Comparison of ENCODE assay signal across 8 cellular contexts in the genomic region with DNA sequence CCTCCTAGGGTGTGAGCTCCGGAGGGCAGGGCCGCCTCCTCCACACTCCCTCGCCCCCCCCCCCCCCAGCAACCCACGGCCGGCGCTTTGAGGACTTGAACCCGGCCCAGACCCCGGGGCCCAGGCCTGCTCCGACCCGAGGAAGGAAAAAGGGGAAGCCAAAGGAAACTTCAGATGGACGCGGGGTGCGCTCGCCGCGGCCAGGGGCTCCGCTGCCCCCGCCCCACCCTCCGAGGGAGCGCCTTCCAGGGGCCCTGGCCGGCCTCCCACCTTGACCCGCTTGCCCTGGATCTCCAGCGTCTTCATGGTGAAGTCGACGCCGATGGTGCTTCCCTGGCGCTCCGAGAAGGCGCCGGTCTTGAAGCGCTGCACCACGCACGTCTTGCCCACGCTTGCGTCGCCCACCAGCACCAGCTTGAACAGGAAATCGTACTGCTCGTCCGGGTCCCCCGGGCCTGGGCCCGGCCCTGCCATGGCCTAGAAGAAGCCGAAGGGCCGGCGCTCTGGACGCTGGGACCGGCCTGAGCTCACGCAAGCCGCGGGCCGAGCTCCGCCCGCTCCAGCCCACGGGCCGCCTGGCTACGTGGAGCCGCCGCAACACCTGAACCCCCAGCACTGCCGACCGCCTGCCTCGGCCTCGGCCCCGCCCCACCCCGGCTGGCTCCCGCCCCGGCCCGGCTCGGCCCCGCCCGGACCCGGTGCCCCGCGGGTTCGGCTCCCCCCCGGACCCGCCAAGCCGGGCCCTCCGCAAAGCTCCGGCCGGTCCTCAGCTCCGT. TPM values are rescaled to one million over a fixed set of nuclear protein-coding genes. Genes with fewer than 3 reads are reported as not detected.
DNase-seq lines count a peak whose midpoint lies in the region; ATAC-seq, FAIRE-seq and TF ChIP-seq lines count a peak whose summit lies in the region.

No MANE protein-coding gene starts in this region.

- peaks cover 38% of the 10 kb centered on the region for H3K36me3 Mint-ChIP-seq in CD8-positive, alpha-beta T cell
- H3K36me3 Mint-ChIP-seq in stimulated activated naive B cell treated with anti-CD40 and anti-IgM and Interleukin-4, amounts not matched to agents 10 μg/mL and 1 μg/mL and 100 μg/mL, for 72 hours = peaks cover 22 to 24% of the 10 kb centered on the region in 2 donors

- CTCF ChIA-PET in CD8-positive, alpha-beta T cell (lab: Charles Lee) = interaction anchor here (0.6 to 5.2 kb wide), 13 partner anchors 9 to 151 kb away, joined by 3 to 68 read pairs (median 3); a partner anchor contains a TSS
- CTCF ChIA-PET in K562 (lab: Yijun Ruan, JAX; ENCODE audit: low intra/inter-chr PET ratio) = no interaction called here

- dilution Hi-C loops in keratinocyte (cut with MboI; ENCODE audit: extremely low pct_ligation_motif_present, low sequenced_read_pairs) = no loop called here

- FAIRE-seq in K562 (lab: Jason Lieb, UNC) (no peak), keratinocyte (lab: Jason Lieb, UNC) (no peak)

- 1 to 2% methylated on average over 36 to 59 of the region's 80 CpGs for WGBS in GM23248 (ENCODE audit: low coverage in 1 of 2, low lambda C conversion rate in 2 of 2, missing lambda C conversion rate in 2 of 2), 2 experiments
- 1% methylated on average over 20 of the region's 80 CpGs for WGBS in K562 (ENCODE audit: insufficient coverage, low coverage, missing lambda C conversion rate)

- peak overlapping the region; percentile 99 for H3K27ac Mint-ChIP-seq in CD8-positive, alpha-beta T cell
- H3K27ac Mint-ChIP-seq in stimulated activated naive B cell treated with anti-CD40 and anti-IgM and Interleukin-4, amounts not matched to agents 10 μg/mL and 1 μg/mL and 100 μg/mL, for 72 hours = peak overlapping the region; percentile 93

- H3K4me3 ChIP-seq in CD8-positive, alpha-beta T cell (ENCODE audit: low read depth, low read length) = peak overlapping the region; percentile 85
- H3K4me3 ChIP-seq in GM23248 = peak overlapping the region; percentile 86
- H3K4me3 ChIP-seq in K562 = peak overlapping the region; percentile 58
- peak overlapping the region; percentile 56 to 90 (median 61) for H3K4me3 ChIP-seq in keratinocyte (ENCODE audit: control insufficient read depth in 2 of 3, extremely low read depth in 1 of 3, insufficient read depth in 2 of 3, low read depth in 1 of 3, low read length in 3 of 3)

- H3K9ac ChIP-seq in GM23248 = peak overlapping the region; percentile 92
- H3K9ac ChIP-seq in K562 (ENCODE audit: insufficient read depth in 1 of 2, low read depth in 2 of 2, low read length in 2 of 2) = peak overlapping the region; percentile 68 to 94
- H3K9ac ChIP-seq in keratinocyte (ENCODE audit: control insufficient read depth, extremely low read depth, insufficient read depth, low read length) = peak overlapping the region; percentile 83

- H3K4me2 ChIP-seq in GM23248 (ENCODE audit: unreplicated experiment) (peak overlapping the region; percentile 87), K562 (ENCODE audit: insufficient read depth, low read length) (peak overlapping the region; percentile 87), keratinocyte (ENCODE audit: control insufficient read depth, extremely low read depth, insufficient read depth, low read depth, low read length) (peak overlapping the region; percentile 97)

- H3K27me3 Mint-ChIP-seq in CD8-positive, alpha-beta T cell (ENCODE audit: low read depth) = no peaks in the 10 kb centered on the region
- H3K27me3 Mint-ChIP-seq in stimulated activated naive B cell treated with anti-CD40 and anti-IgM and Interleukin-4, amounts not matched to agents 10 μg/mL and 1 μg/mL and 100 μg/mL, for 72 hours = no peaks in the 10 kb centered on the region

- BruUV-seq in K562 (replicated peaks; lab: Mats Ljungman, UMichigan) = no TSS peak

- intact Hi-C loops in CD8-positive, alpha-beta T cell (cut with DNase I, micrococcal nuclease) = loop anchor here (1.0 to 5.0 kb wide), 6 partner anchors 68 to 320 kb away; a partner anchor contains a TSS
- intact Hi-C loops in K562 (cut with micrococcal nuclease) = no loop called here

- TF ChIP-seq CTCF in CD8-positive, alpha-beta T cell (IDR thresholded peaks at IDR 0.05) = no peak
- TF ChIP-seq CTCF in K562 (IDR thresholded peaks at IDR 0.05 in 2 of 3, conservative IDR thresholded peaks at IDR 0.05 in 1 of 3; ENCODE audit: insufficient read depth in 2 of 3, low read depth in 1 of 3, low read length in 3 of 3) (no peak), keratinocyte (optimal IDR thresholded peaks at IDR 0.05 in 1 of 3, IDR thresholded peaks at IDR 0.05 in 1 of 3, conservative IDR thresholded peaks at IDR 0.05 in 1 of 3; ENCODE audit: extremely low read depth in 1 of 3, insufficient read depth in 2 of 3, low read length in 3 of 3) (no peak)

- H3K79me2 ChIP-seq in GM23248 (ENCODE audit: insufficient read depth) (peaks cover 41% of the 10 kb centered on the region), K562 (ENCODE audit: control insufficient read depth, insufficient read depth, low read length) (peaks cover 15% of the 10 kb centered on the region; the same call in 2 of the 3 replicates), keratinocyte (ENCODE audit: control insufficient read depth, insufficient read depth, low read length) (peaks cover 38% of the 10 kb centered on the region)

- no peaks in the 10 kb centered on the region for H3K9me2 ChIP-seq in GM23248 (ENCODE audit: insufficient read depth)

- H4K20me1 ChIP-seq in GM23248 (ENCODE audit: insufficient read depth) (no peaks in the 10 kb centered on the region), K562 (replicated peaks; ENCODE audit: control insufficient read depth, insufficient read depth, low read length) (no peaks in the 10 kb centered on the region), keratinocyte (ENCODE audit: control insufficient read depth, extremely low read depth, insufficient read depth, low read length) (peaks cover 7% of the 10 kb centered on the region)

- H2AFZ ChIP-seq in GM23248 (peak overlapping the region; percentile 77), K562 (ENCODE audit: low read depth, low read length) (peak overlapping the region; percentile 69), keratinocyte (ENCODE audit: control insufficient read depth, low read length) (peak overlapping the region; percentile 61)

- no peaks in the 10 kb centered on the region for H3K9me1 ChIP-seq in K562 (ENCODE audit: control insufficient read depth, insufficient read depth, low read length)
- H3K9me1 ChIP-seq in keratinocyte (ENCODE audit: control insufficient read depth, extremely low read depth, insufficient read depth, low read length) = no peaks in the 10 kb centered on the region

- DNase-seq in CD8-positive, alpha-beta T cell = peak in 3 of 7 experiments; percentile 39 to 69 (median 43)
- DNase-seq in GM23248 = peak; percentile 72
- DNase-seq in RPMI8226 = peak; percentile 18
- no peak for DNase-seq in K562 (ENCODE audit: extremely low read depth in 1 of 4, low spot score in 3 of 4)
- no peak for DNase-seq in keratinocyte (ENCODE audit: low read depth, low spot score)
- DNase-seq in stimulated activated naive B cell treated with anti-CD40 and anti-IgM and Interleukin-4, amounts not matched to agents 10 μg/mL and 1 μg/mL and 100 μg/mL, for 72 hours = no peak
- DNase-seq in NCI-H345 treated with DMSO at 0.1 percent for 48 hours (lab: John Stamatoyannopoulos, UW; ENCODE audit: unreplicated experiment) = no peak
- DNase-seq in DMS153 (lab: John Stamatoyannopoulos, UW) = no peak

- no peaks in the 10 kb centered on the region for H3K9me3 ChIP-seq in CD8-positive, alpha-beta T cell (ENCODE audit: low read length)
- H3K9me3 ChIP-seq in GM23248 (ENCODE audit: low read depth) (no peaks in the 10 kb centered on the region), K562 (replicated peaks; ENCODE audit: control insufficient read depth, insufficient read depth, low read depth, low read length) (no peaks in the 10 kb centered on the region), keratinocyte (ENCODE audit: control insufficient read depth, low read depth, low read length) (no peaks in the 10 kb centered on the region)

- H3F3A ChIP-seq in GM23248 (ENCODE audit: insufficient read depth) = peaks cover 25% of the 10 kb centered on the region; the same call in 1 of the 2 replicates

- H3K27ac ChIP-seq in CD8-positive, alpha-beta T cell (ENCODE audit: low read depth, low read length) = peak overlapping the region; percentile 74
- H3K27ac ChIP-seq in GM23248 = peak overlapping the region; percentile 41
- H3K27ac ChIP-seq in K562 (ENCODE audit: extremely low read depth, low read depth, low read length) = peak overlapping the region; percentile 75
- peak overlapping the region; percentile 96 for H3K27ac ChIP-seq in keratinocyte (ENCODE audit: control insufficient read depth, insufficient read depth, low read length)

- ATAC-seq in CD8-positive, alpha-beta T cell = peak; percentile 19
- ATAC-seq in K562 = peak; percentile 57
- peak; percentile 23 to 31 for ATAC-seq in stimulated activated naive B cell treated with anti-CD40 and anti-IgM and Interleukin-4, amounts not matched to agents 10 μg/mL and 1 μg/mL and 100 μg/mL, for 72 hours (replicated peaks)

- H3K4me1 Mint-ChIP-seq in CD8-positive, alpha-beta T cell (ENCODE audit: low read depth) = peaks cover 53% of the 10 kb centered on the region
- peaks cover 43 to 58% of the 10 kb centered on the region in 2 donors for H3K4me1 Mint-ChIP-seq in stimulated activated naive B cell treated with anti-CD40 and anti-IgM and Interleukin-4, amounts not matched to agents 10 μg/mL and 1 μg/mL and 100 μg/mL, for 72 hours

- no peak for TF ChIP-seq POLR2A in K562 (conservative IDR thresholded peaks at IDR 0.05)

- no peaks in the 10 kb centered on the region for H3K36me3 ChIP-seq in CD8-positive, alpha-beta T cell (ENCODE audit: insufficient read depth, low read length)
- H3K36me3 ChIP-seq in GM23248 (ENCODE audit: low read depth) (no peaks in the 10 kb centered on the region), K562 (ENCODE audit: control insufficient read depth, insufficient read depth, low read length) (no peaks in the 10 kb centered on the region), keratinocyte (ENCODE audit: control insufficient read depth in 2 of 2, extremely low read depth in 1 of 2, insufficient read depth in 2 of 2, low read length in 2 of 2) (peaks cover 5 to 10% of the 10 kb centered on the region in 2 experiments)

- no peaks in the 10 kb centered on the region for H3K9me3 Mint-ChIP-seq in CD8-positive, alpha-beta T cell
- H3K9me3 Mint-ChIP-seq in stimulated activated naive B cell treated with anti-CD40 and anti-IgM and Interleukin-4, amounts not matched to agents 10 μg/mL and 1 μg/mL and 100 μg/mL, for 72 hours = no peaks in the 10 kb centered on the region

- peaks cover 26% of the 10 kb centered on the region for H3K4me1 ChIP-seq in CD8-positive, alpha-beta T cell (ENCODE audit: insufficient read depth, low read length)
- no peaks in the 10 kb centered on the region; the same call in 1 of the 2 replicates for H3K4me1 ChIP-seq in GM23248 (ENCODE audit: insufficient read depth)
- H3K4me1 ChIP-seq in K562 (replicated peaks in 1 of 2; ENCODE audit: control insufficient read depth in 2 of 2, insufficient read depth in 2 of 2, low read length in 2 of 2) = peaks cover 20 to 30% of the 10 kb centered on the region in 2 experiments
- peaks cover 25% of the 10 kb centered on the region for H3K4me1 ChIP-seq in keratinocyte (ENCODE audit: control insufficient read depth, extremely low read depth, insufficient read depth, low read length)

- TF ChIP-seq EP300 in K562 (IDR thresholded peaks at IDR 0.05; ENCODE audit: low read length) = no peak

- POLR2A ChIA-PET in CD8-positive, alpha-beta T cell (lab: Charles Lee) = interaction anchor here (0.5 to 6.2 kb wide), 25 partner anchors 10 to 504 kb away, joined by 3 to 55 read pairs (median 9); a partner anchor contains a TSS
- POLR2A ChIA-PET in K562 (lab: Yijun Ruan, JAX) = interaction anchor here (0.6 to 2.1 kb wide), 8 partner anchors 8 to 124 kb away, joined by 3 to 10 read pairs (median 4); no protein-coding TSS in a partner anchor

- in situ Hi-C loops in GM23248 (cut with MboI) = no loop called here
- in situ Hi-C loops in K562 (cut with MboI) = no loop called here

- H3K4me3 Mint-ChIP-seq in CD8-positive, alpha-beta T cell = peak overlapping the region; percentile 94
- peak overlapping the region; percentile 88 to 91 for H3K4me3 Mint-ChIP-seq in stimulated activated naive B cell treated with anti-CD40 and anti-IgM and Interleukin-4, amounts not matched to agents 10 μg/mL and 1 μg/mL and 100 μg/mL, for 72 hours

- TF ChIP-seq RAD21 in K562 (CRISPR knock-in tag; conservative IDR thresholded peaks at IDR 0.05 in 1 of 2, IDR thresholded peaks at IDR 0.05 in 1 of 2) = no peak

- H3K27me3 ChIP-seq in CD8-positive, alpha-beta T cell (ENCODE audit: insufficient read depth, low read length) = no peaks in the 10 kb centered on the region
- H3K27me3 ChIP-seq in GM23248 (replicated peaks; ENCODE audit: insufficient read depth) = no peaks in the 10 kb centered on the region
- H3K27me3 ChIP-seq in K562 (ENCODE audit: control insufficient read depth in 2 of 2, insufficient read depth in 2 of 2, low read length in 2 of 2) = no peaks in the 10 kb centered on the region
- no peaks in the 10 kb centered on the region for H3K27me3 ChIP-seq in keratinocyte (ENCODE audit: control insufficient read depth, extremely low read depth, insufficient read depth, low read length)

RNA-seq across cellular contexts. Expression of a gene that starts 0.4 kb away (rescaled TPM):
- 10 to 100 TPM; 45.2 to 48.6 TPM for total RNA-seq in CD8-positive, alpha-beta T cell
- total RNA-seq in GM23248 (2014; rRNA removed; shearing (Covaris generic)) = 19.7 and 21.6 TPM in 2 replicates
- 6.0 and 6.9 TPM in 2 replicates for polyA plus RNA-seq in GM23248 (2016; fragmentation: Nextera tagmentation; extraction: Ambion mirVana)
- total RNA-seq in K562 (2011; cell fraction: chromatin; rRNA removed; ENCODE audit: low replicate concordance) = 1.8 and 11.3 TPM in 2 replicates
- 6.7 and 7.5 TPM in 2 replicates for total RNA-seq in K562 (2011; cell fraction: nucleolus; rRNA removed)
- 4.0 and 6.0 TPM in 2 replicates for total RNA-seq in K562 (2011; cell fraction: nucleoplasm; rRNA removed)
- 3.2 and 4.1 TPM in 2 replicates for total RNA-seq in K562 (2014; rRNA removed)
- total RNA-seq in K562 (2014; rRNA removed; fragmentation: Illumina TruSeq; extraction: Trizol) = not detected in 2 replicates
- total RNA-seq in K562 (2015; rRNA removed; fragmentation: Illumina TruSeq; extraction: Trizol) = 0.57 and 1.1 TPM in 2 replicates
- total RNA-seq in K562 (2021) = 5.4 and 6.8 TPM in 2 replicates
- 1.7 and 2.5 TPM in 2 replicates for polyA plus RNA-seq in K562 (2011; rRNA removed)
- 2.9 and 5.1 TPM in 2 replicates for polyA plus RNA-seq in K562 (2011; cell fraction: cytosol; rRNA removed)
- polyA plus RNA-seq in K562 (2011; cell fraction: nucleus; rRNA removed) = 9.6 and 11.4 TPM in 2 replicates
- 2.9 and 15.6 TPM in 2 replicates for polyA plus RNA-seq in K562 (2012)
- polyA plus RNA-seq in K562 (2014; fragmentation: Illumina TruSeq; extraction: Trizol) = 1.4 TPM in 1 of 2 replicates, not detected in the other
- polyA plus RNA-seq in K562 (2014; fragmentation: Nextera tagmentation; extraction: Ambion mirVana) = under 1 TPM; 0.04 to 0.07 TPM
- 2.9 and 3.8 TPM in 2 replicates for polyA plus RNA-seq in K562 (2014; rRNA removed)
- 0.24 and 0.88 TPM in 2 replicates for polyA minus RNA-seq in K562 (2011; rRNA and poly(A)+ RNA removed)
- polyA minus RNA-seq in K562 (2011; cell fraction: cytosol; rRNA and poly(A)+ RNA removed) = 1.5 and 2.3 TPM in 2 replicates
- 2.8 and 3.2 TPM in 2 replicates for polyA minus RNA-seq in K562 (2011; cell fraction: nucleus; rRNA and poly(A)+ RNA removed)
- 8.1 to 12.4 TPM (median 12.3 TPM) in 3 replicates for polyA plus RNA-seq in keratinocyte
- polyA plus RNA-seq in keratinocyte (2011; ENCODE audit: low read depth) = 0.91 TPM
- 5.9 and 15.7 TPM in 2 replicates for polyA plus RNA-seq in keratinocyte (2011; cell fraction: cytosol; rRNA removed)
- polyA plus RNA-seq in keratinocyte (2011; cell fraction: nucleus; rRNA removed) = 16.5 and 25.3 TPM in 2 replicates
- 4.6 and 20.7 TPM in 2 replicates for polyA plus RNA-seq in keratinocyte (2012; ENCODE audit: low replicate concordance)
- polyA minus RNA-seq in keratinocyte = 13.8 to 33.9 TPM (median 14.7 TPM) in 3 replicates
- polyA minus RNA-seq in keratinocyte (2011; cell fraction: cytosol; rRNA and poly(A)+ RNA removed) = 15.0 TPM
- 13.9 and 14.2 TPM in 2 replicates for polyA minus RNA-seq in keratinocyte (2011; cell fraction: nucleus; rRNA and poly(A)+ RNA removed)

RNA-seq across cellular contexts. Expression of a gene that starts 39.7 kb away (rescaled TPM):
- 10 to 100 TPM; 35.2 to 38.7 TPM for total RNA-seq in CD8-positive, alpha-beta T cell
- total RNA-seq in GM23248 (2014; rRNA removed; shearing (Covaris generic)) = 28.3 and 33.8 TPM in 2 replicates
- polyA plus RNA-seq in GM23248 (2016; fragmentation: Nextera tagmentation; extraction: Ambion mirVana) (51.3 and 51.9 TPM in 2 replicates), K562 (2011; rRNA removed) (27.8 and 32.9 TPM in 2 replicates), K562 (2014; fragmentation: Illumina TruSeq; extraction: Trizol) (22.4 and 27.0 TPM in 2 replicates), K562 (2014; fragmentation: Nextera tagmentation; extraction: Ambion mirVana) (10 to 100 TPM; 41.9 to 50.0 TPM), K562 (2014; rRNA removed) (23.4 and 23.5 TPM in 2 replicates), keratinocyte (20.2 to 25.5 TPM (median 23.8 TPM) in 3 replicates)
- 6.4 and 9.0 TPM in 2 replicates for total RNA-seq in K562 (2011; cell fraction: chromatin; rRNA removed; ENCODE audit: low replicate concordance)
- total RNA-seq in K562 (2011; cell fraction: nucleolus; rRNA removed) = 3.6 and 4.8 TPM in 2 replicates
- total RNA-seq in K562 (2011; cell fraction: nucleoplasm; rRNA removed) = 5.1 and 7.9 TPM in 2 replicates
- total RNA-seq in K562 (2014; rRNA removed) (30.1 and 31.6 TPM in 2 replicates), K562 (2014; rRNA removed; fragmentation: Illumina TruSeq; extraction: Trizol) (37.7 and 45.3 TPM in 2 replicates), K562 (2015; rRNA removed; fragmentation: Illumina TruSeq; extraction: Trizol) (32.8 and 39.0 TPM in 2 replicates), K562 (2021) (26.1 and 29.6 TPM in 2 replicates)
- 42.7 and 44.7 TPM in 2 replicates for polyA plus RNA-seq in K562 (2011; cell fraction: cytosol; rRNA removed)
- polyA plus RNA-seq in K562 (2011; cell fraction: nucleus; rRNA removed) = 5.8 and 6.4 TPM in 2 replicates
- 27.8 and 32.1 TPM in 2 replicates for polyA plus RNA-seq in K562 (2012)
- 18.0 and 19.9 TPM in 2 replicates for polyA minus RNA-seq in K562 (2011; rRNA and poly(A)+ RNA removed)
- 12.8 and 16.4 TPM in 2 replicates for polyA minus RNA-seq in K562 (2011; cell fraction: cytosol; rRNA and poly(A)+ RNA removed)
- polyA minus RNA-seq in K562 (2011; cell fraction: nucleus; rRNA and poly(A)+ RNA removed) = 5.4 and 6.1 TPM in 2 replicates
- polyA plus RNA-seq in keratinocyte (2011; ENCODE audit: low read depth) = 24.5 TPM
- polyA plus RNA-seq in keratinocyte (2011; cell fraction: cytosol; rRNA removed) = 19.9 and 23.7 TPM in 2 replicates
- polyA plus RNA-seq in keratinocyte (2011; cell fraction: nucleus; rRNA removed) = 12.9 and 13.4 TPM in 2 replicates
- polyA plus RNA-seq in keratinocyte (2012; ENCODE audit: low replicate concordance) = 16.6 and 23.1 TPM in 2 replicates
- polyA minus RNA-seq in keratinocyte = 10.2 to 27.2 TPM (median 17.6 TPM) in 3 replicates
- polyA minus RNA-seq in keratinocyte (2011; cell fraction: cytosol; rRNA and poly(A)+ RNA removed) = 18.8 TPM
- 5.1 and 6.7 TPM in 2 replicates for polyA minus RNA-seq in keratinocyte (2011; cell fraction: nucleus; rRNA and poly(A)+ RNA removed)

Comparison
In these comparisons a context has a peak if more than half of its experiments do, and no peak if none do; other contexts are left out.
1. DNase-seq: peak in GM23248 (single experiment) and RPMI8226 (single experiment); none in K562 (0 of 4), keratinocyte (single experiment), stimulated activated naive B cell treated with anti-CD40 and anti-IgM and Interleukin-4, amounts not matched to agents 10 μg/mL and 1 μg/mL and 100 μg/mL, for 72 hours (single experiment), NCI-H345 treated with DMSO at 0.1 percent for 48 hours (single experiment) and DMS153 (single experiment).
2. H3K27ac ChIP-seq: peak in every context shown above with its lines; median percentile 96 in keratinocyte; 75 in K562; 74 in CD8-positive, alpha-beta T cell; 41 in GM23248.
3. Peak in every context shown above with its lines, with median percentiles within 50 percentile points of each other: ATAC-seq, H3K4me3 ChIP-seq, H2AFZ ChIP-seq, H3K4me2 ChIP-seq and H3K9ac ChIP-seq.